20 cellular contexts compared by ENCODE assay signal in genomic region chr14:54895683-54896082, GRCh38. TPM values are rescaled to one million over a fixed set of nuclear protein-coding genes. Genes with fewer than 3 reads are reported as not detected.
DNase-seq lines count a peak whose midpoint lies in the region; ATAC-seq and TF ChIP-seq lines count a peak whose summit lies in the region.
"Had no signal": no experiment of that assay in that cellular context is flagged by ENCODE, and none has a peak within 500 bp of the region (broad histone marks: within the 10 kb centered on the region; RNA-seq: fewer than 3 reads in every experiment).

No MANE protein-coding gene starts in this region.

- no peak overlapping the region for H3K18ac ChIP-seq in neuronal stem cell (ENCODE audit: low read length)

- POLR2A ChIA-PET in SK-N-SH (lab: Yijun Ruan, JAX), result no interaction called here

- peak overlapping the region; percentile 30 for H2BK12ac ChIP-seq in neuronal stem cell (ENCODE audit: low read length)

- no peak overlapping the region for H2BK120ac ChIP-seq in neuronal stem cell (ENCODE audit: low read depth, low read length)

- no peak overlapping the region for H3K23ac ChIP-seq in neuronal stem cell (ENCODE audit: low read depth, low read length, poor library complexity)

- H2BK15ac ChIP-seq in neuronal stem cell (ENCODE audit: low read length), result no peak overlapping the region

- peaks cover 12% of the 10 kb centered on the region for H3K36me3 Mint-ChIP-seq in activated T-cell treated with anti-CD3 and anti-CD28 coated beads, Interleukin-2, amount 50 U/mL, for 24 hours (ENCODE audit: low read depth)
- H3K36me3 Mint-ChIP-seq in activated T-cell treated with anti-CD3 and anti-CD28 coated beads, Interleukin-2, amount 50 U/mL, for 4 hours (ENCODE audit: insufficient read depth), result peaks cover 6% of the 10 kb centered on the region
- peaks cover 0 to 7% (median 0%) of the 10 kb centered on the region in 3 donors for H3K36me3 Mint-ChIP-seq in immature natural killer cell
- no peaks in the 10 kb centered on the region for H3K36me3 Mint-ChIP-seq in osteocyte (ENCODE audit: unreplicated experiment)
- H3K36me3 Mint-ChIP-seq: CD4-positive, CD25-positive, alpha-beta regulatory T cell had no signal

- WGBS in SK-N-SH (ENCODE audit: low lambda C conversion rate), result 86% methylated on average over 4 of the region's 4 CpGs
- WGBS in neuronal stem cell (ENCODE audit: extremely low coverage in 2 of 2, insufficient read length in 2 of 2, insufficient replicate concordance in 1 of 2), 2 donors, result no CpG with 5 or more reads among the region's 4 CpGs

- no peaks in the 10 kb centered on the region for H4K20me1 ChIP-seq in SK-N-SH (ENCODE audit: insufficient read depth)

- no peak overlapping the region for H2BK5ac ChIP-seq in neuronal stem cell (ENCODE audit: low read length)

- H2AFZ ChIP-seq in SK-N-SH (ENCODE audit: low read depth), result peak overlapping the region; percentile 59; the same call in 1 of the 2 replicates
- H2AFZ ChIP-seq in neuronal stem cell (ENCODE audit: low read length), result no peak overlapping the region
- H2AFZ ChIP-seq: PC-9 had no signal

- CTCF ChIA-PET in SK-N-SH (lab: Yijun Ruan, JAX), result interaction anchor here (0.9 kb wide), 2 partner anchors 11 to 122 kb away, joined by 3 to 4 read pairs; no protein-coding TSS in a partner anchor

- no peak for DNase-seq in activated T-cell treated with anti-CD3 and anti-CD28 coated beads, Interleukin-2, amount 50 U/mL, for 24 hours
- no peak for DNase-seq in activated T-cell treated with anti-CD3 and anti-CD28 coated beads, Interleukin-2, amount 50 U/mL, for 4 hours
- DNase-seq in SK-N-SH, result no peak
- no peak for DNase-seq in immature natural killer cell
- no peak for DNase-seq in neuronal stem cell (ENCODE audit: low spot score)
- DNase-seq in COR-L47 (lab: John Stamatoyannopoulos, UW), result no peak
- DNase-seq in osteocyte (ENCODE audit: extremely low spot score, unreplicated experiment), result no peak
- DNase-seq: Calu3; CD4-positive, CD25-positive, alpha-beta regulatory T cell; MM.1S; NCI-H1092; NCI-H1436 treated with DMSO at 0.1 percent for 48 hours; NCI-H2029; NCI-H345; NCI-H524 treated with DMSO at 0.1 percent for 48 hours; PC-9 had no signal

- no peaks in the 10 kb centered on the region for H3K79me1 ChIP-seq in neuronal stem cell (ENCODE audit: low read depth, low read length)

- H3K4me2 ChIP-seq in SK-N-SH (no peak overlapping the region; the same call in 1 of the 2 replicates), neuronal stem cell (ENCODE audit: insufficient read depth, low read length, poor library complexity, severe bottlenecking) (no peak overlapping the region)
- H3K4me2 ChIP-seq: PC-9 had no signal

- no peak overlapping the region for H3K14ac ChIP-seq in neuronal stem cell (ENCODE audit: low read length)

- H3K27me3 Mint-ChIP-seq in activated T-cell treated with anti-CD3 and anti-CD28 coated beads, Interleukin-2, amount 50 U/mL, for 24 hours, result no peaks in the 10 kb centered on the region
- H3K27me3 Mint-ChIP-seq in activated T-cell treated with anti-CD3 and anti-CD28 coated beads, Interleukin-2, amount 50 U/mL, for 4 hours (ENCODE audit: low read depth), result no peaks in the 10 kb centered on the region
- H3K27me3 Mint-ChIP-seq in immature natural killer cell (ENCODE audit: low read depth in 3 of 3) (peaks cover under 1 to 5% (median 1%) of the 10 kb centered on the region in 3 donors), osteocyte (ENCODE audit: unreplicated experiment) (peaks cover 5% of the 10 kb centered on the region)
- H3K27me3 Mint-ChIP-seq: CD4-positive, CD25-positive, alpha-beta regulatory T cell had no signal

- H3K36me3 ChIP-seq in SK-N-SH (replicated peaks in 1 of 2; ENCODE audit: control insufficient read depth in 1 of 2, insufficient read depth in 2 of 2, low read length in 1 of 2), result no peaks in the 10 kb centered on the region
- no peaks in the 10 kb centered on the region for H3K36me3 ChIP-seq in neuronal stem cell (replicated peaks in 1 of 2; ENCODE audit: control insufficient read depth in 2 of 2, insufficient read depth in 2 of 2, low read length in 2 of 2)
- H3K36me3 ChIP-seq: BE2C had no signal

- H3K27me3 ChIP-seq in SK-N-SH (ENCODE audit: insufficient read depth) (no peaks in the 10 kb centered on the region), neuronal stem cell (ENCODE audit: control insufficient read depth in 3 of 3, insufficient read depth in 3 of 3, low read depth in 1 of 3, low read length in 3 of 3) (peaks cover 0 to 4% (median 2%) of the 10 kb centered on the region in 3 experiments)
- H3K27me3 ChIP-seq: BE2C had no signal

- H2AK5ac ChIP-seq in neuronal stem cell (ENCODE audit: low read depth, low read length), result no peak overlapping the region

- H3K27ac ChIP-seq in SK-N-SH (ENCODE audit: low read depth in 2 of 2, low read length in 1 of 2), result peak overlapping the region; percentile 41 to 53; a peak in 3 of 4 replicates
- no peak overlapping the region for H3K27ac ChIP-seq in neuronal stem cell (replicated peaks; ENCODE audit: low read length)
- H3K27ac ChIP-seq: 22Rv1, PC-9, RWPE1 had no signal

- TF ChIP-seq CTCF in SK-N-SH (IDR thresholded peaks at IDR 0.05) (no peak), osteocyte (IDR thresholded peaks at IDR 0.05) (no peak)

- H4K91ac ChIP-seq in neuronal stem cell (ENCODE audit: low read depth, low read length, poor library complexity), result no peak overlapping the region

- no peaks in the 10 kb centered on the region for H3K9me3 ChIP-seq in SK-N-SH
- no peaks in the 10 kb centered on the region for H3K9me3 ChIP-seq in neuronal stem cell (replicated peaks in 1 of 2; ENCODE audit: control insufficient read depth in 2 of 2, insufficient read depth in 1 of 2, low read depth in 1 of 2, low read length in 2 of 2)
- H3K9me3 ChIP-seq: BE2C had no signal

- H3K4me3 ChIP-seq in SK-N-SH (ENCODE audit: low read depth in 2 of 2, low read length in 1 of 2) (no peak overlapping the region; a peak in 1 of 4 replicates), neuronal stem cell (ENCODE audit: low read length in 2 of 2) (no peak overlapping the region)
- H3K4me3 ChIP-seq: PC-9 had no signal

- peaks cover 0 to 11% of the 10 kb centered on the region in 2 experiments; a peak in 2 of 4 replicates for H3K4me1 ChIP-seq in SK-N-SH (ENCODE audit: control insufficient read depth in 1 of 2, insufficient read depth in 2 of 2, low read depth in 1 of 2, low read length in 1 of 2)
- no peaks in the 10 kb centered on the region for H3K4me1 ChIP-seq in neuronal stem cell (ENCODE audit: control insufficient read depth in 2 of 2, insufficient read depth in 1 of 2, low read depth in 1 of 2, low read length in 2 of 2)

- H3K4ac ChIP-seq in neuronal stem cell (ENCODE audit: low read length), result no peak overlapping the region

- H3K4me1 Mint-ChIP-seq in activated T-cell treated with anti-CD3 and anti-CD28 coated beads, Interleukin-2, amount 50 U/mL, for 24 hours (ENCODE audit: low read depth), result peaks cover 56% of the 10 kb centered on the region
- peaks cover 43% of the 10 kb centered on the region for H3K4me1 Mint-ChIP-seq in activated T-cell treated with anti-CD3 and anti-CD28 coated beads, Interleukin-2, amount 50 U/mL, for 4 hours (ENCODE audit: low read depth)
- H3K4me1 Mint-ChIP-seq in immature natural killer cell (peaks cover 41 to 81% of the 10 kb centered on the region in 2 donors), osteocyte (ENCODE audit: unreplicated experiment) (no peaks in the 10 kb centered on the region)

- peak overlapping the region; percentile 72 for H4K8ac ChIP-seq in neuronal stem cell (ENCODE audit: low read depth, low read length)

- peak overlapping the region; percentile 4 for H3K27ac Mint-ChIP-seq in activated T-cell treated with anti-CD3 and anti-CD28 coated beads, Interleukin-2, amount 50 U/mL, for 24 hours
- H3K27ac Mint-ChIP-seq in immature natural killer cell (peak overlapping the region in 4 of 6 donors; percentile 55 to 73 (median 69)), osteocyte (ENCODE audit: unreplicated experiment) (no peak overlapping the region)

- H3F3A ChIP-seq in SK-N-SH (replicated peaks; ENCODE audit: insufficient read depth), result no peaks in the 10 kb centered on the region

- no peaks in the 10 kb centered on the region for H3K9me2 ChIP-seq in SK-N-SH

- no peaks in the 10 kb centered on the region for H3K9me3 Mint-ChIP-seq in activated T-cell treated with anti-CD3 and anti-CD28 coated beads, Interleukin-2, amount 50 U/mL, for 24 hours
- H3K9me3 Mint-ChIP-seq in activated T-cell treated with anti-CD3 and anti-CD28 coated beads, Interleukin-2, amount 50 U/mL, for 4 hours, result no peaks in the 10 kb centered on the region
- no peaks in the 10 kb centered on the region for H3K9me3 Mint-ChIP-seq in immature natural killer cell
- no peaks in the 10 kb centered on the region for H3K9me3 Mint-ChIP-seq in osteocyte (ENCODE audit: unreplicated experiment)
- H3K9me3 Mint-ChIP-seq: CD4-positive, CD25-positive, alpha-beta regulatory T cell had no signal

- TF ChIP-seq RAD21 in SK-N-SH (IDR thresholded peaks at IDR 0.05; ENCODE audit: low read length), result no peak

- no peak overlapping the region for H3K9ac ChIP-seq in SK-N-SH
- H3K9ac ChIP-seq in neuronal stem cell (ENCODE audit: low read depth, low read length, poor library complexity), result no peak overlapping the region

- H3K4me3 Mint-ChIP-seq in activated T-cell treated with anti-CD3 and anti-CD28 coated beads, Interleukin-2, amount 50 U/mL, for 24 hours, result no peak overlapping the region
- no peak overlapping the region for H3K4me3 Mint-ChIP-seq in activated T-cell treated with anti-CD3 and anti-CD28 coated beads, Interleukin-2, amount 50 U/mL, for 4 hours
- H3K4me3 Mint-ChIP-seq in immature natural killer cell, result no peak overlapping the region
- H3K4me3 Mint-ChIP-seq in osteocyte (ENCODE audit: unreplicated experiment), result no peak overlapping the region

- TF ChIP-seq EP300 in SK-N-SH (IDR thresholded peaks at IDR 0.05; ENCODE audit: borderline replicate concordance in 1 of 2, low read depth in 1 of 2, low read length in 1 of 2), result no peak

- H3K79me2 ChIP-seq in SK-N-SH (ENCODE audit: insufficient read depth), result no peaks in the 10 kb centered on the region

- no peak for ATAC-seq in activated T-cell treated with anti-CD3 and anti-CD28 coated beads, Interleukin-2, amount 50 U/mL, for 4 hours
- ATAC-seq in HG03039 (IDR thresholded peaks at IDR 0.05; ENCODE audit: unreplicated experiment), result no peak

TF ChIP-seq in SK-N-SH, 30 proteins besides CTCF, POLR2A, EP300 and RAD21:
- no peak for TF ChIP-seq NFIC (IDR thresholded peaks at IDR 0.05; ENCODE audit: borderline replicate concordance)

RNA-seq across cellular contexts. Expression of gene GCH1, which starts 6.9 kb away (rescaled TPM):
- 10 to 100 TPM; 39.4 to 49.6 (median 44.2) TPM for total RNA-seq in activated T-cell treated with anti-CD3 and anti-CD28 coated beads, Interleukin-2, amount 50 U/mL, for 4 hours
- polyA plus RNA-seq in SK-N-SH (2012; rRNA removed), result 2.2 and 4.7 TPM in 2 replicates
- 4.7 and 6.0 TPM in 2 replicates for polyA plus RNA-seq in SK-N-SH (2012; cell fraction: cytosol; rRNA removed)
- polyA plus RNA-seq in SK-N-SH (2012; cell fraction: nucleus; rRNA removed), result 2.1 and 2.9 TPM in 2 replicates
- 10 to 100 TPM; 41.7 to 53.2 (median 52.0) TPM for polyA plus RNA-seq in immature natural killer cell
- polyA plus RNA-seq in neuronal stem cell (2013, experiment 1 of 2), result 4.4 TPM
- 4.9 TPM for polyA plus RNA-seq in neuronal stem cell (2013, experiment 2 of 2)
- total RNA-seq in osteocyte, result 0.31 and 0.43 TPM in 2 replicates

Comparison
In these comparisons a context has a peak if more than half of its experiments do, and no peak if none do; other contexts are left out.
1. RNA of gene GCH1, which starts 6.9 kb away (total RNA-seq): 39.4 to 49.6 TPM in activated T-cell treated with anti-CD3 and anti-CD28 coated beads, Interleukin-2, amount 50 U/mL, for 4 hours; 0.31 to 0.43 TPM in osteocyte; every median in the first group is over 10 times any median in the second.